24 cellular contexts compared by ENCODE assay signal in the genomic region with DNA sequence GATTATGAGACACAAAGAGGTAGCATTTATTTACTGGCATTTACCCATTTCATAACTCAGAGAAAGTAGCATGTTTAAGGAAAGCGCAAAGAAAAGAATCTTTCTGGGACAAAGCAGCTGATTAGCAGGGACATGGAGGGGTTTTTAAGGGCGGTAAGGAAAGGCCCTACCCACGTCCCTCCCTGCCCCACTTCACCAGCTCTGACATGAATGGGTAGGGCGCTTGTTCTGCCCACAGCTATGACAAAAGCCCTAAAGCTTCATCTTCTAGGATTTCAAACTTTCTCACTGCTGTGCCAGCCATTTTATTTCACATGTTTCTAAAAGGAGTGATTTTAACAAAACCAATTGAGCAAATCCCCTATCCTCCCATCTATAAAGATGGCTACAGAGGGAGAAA.
"Had no signal": no experiment of that assay in that cellular context is flagged by ENCODE, and none has a peak within 500 bp of the region (broad histone marks: within the 10 kb centered on the region; RNA-seq: fewer than 3 reads in every experiment).

No MANE protein-coding gene starts in this region.

- H3K36me3 Mint-ChIP-seq: activated naive CD8-positive, alpha-beta T cell; brain had no signal

- H3K4me1 ChIP-seq: SJCRH30 had no signal

- H3K27me3 ChIP-seq: MG63, SJCRH30 had no signal

- H3K27ac ChIP-seq: SJCRH30, WERI-Rb-1 had no signal

- H3K4me2 ChIP-seq: SK-N-SH had no signal

- H3K9me3 Mint-ChIP-seq: activated CD4-positive, alpha-beta memory T cell treated with anti-CD3 and anti-CD28 coated beads, Interleukin-2, amount 10 ng/mL, durations not matched to agents 7 days and 5 days; activated naive CD4-positive, alpha-beta T cell treated with anti-CD3 and anti-CD28 coated beads for 36 hours; activated T-helper 17 cell treated with anti-CD3 and anti-CD28 coated beads, Interleukin-2, amount 50 U/mL, for 72 hours had no signal

- H3K36me3 ChIP-seq: MG63, SJCRH30, WERI-Rb-1 had no signal

- H3K27ac Mint-ChIP-seq: activated CD4-positive, alpha-beta memory T cell treated with anti-CD3 and anti-CD28 coated beads, Interleukin-2, amount 10 ng/mL, durations not matched to agents 7 days and 5 days; activated CD4-positive, alpha-beta T cell treated with anti-CD3 and anti-CD28 coated beads for 36 hours; activated naive CD4-positive, alpha-beta T cell treated with anti-CD3 and anti-CD28 coated beads for 36 hours; activated naive CD8-positive, alpha-beta T cell; activated T-helper 17 cell treated with anti-CD3 and anti-CD28 coated beads, Interleukin-2, amount 50 U/mL, for 72 hours; brain had no signal

- DNase-seq: activated CD4-positive, alpha-beta memory T cell treated with anti-CD3 and anti-CD28 coated beads, Interleukin-2, amount 10 ng/mL, durations not matched to agents 7 days and 5 days; activated CD4-positive, alpha-beta T cell treated with anti-CD3 and anti-CD28 coated beads for 36 hours; activated CD4-positive, alpha-beta T cell treated with anti-CD3 and anti-CD28 coated beads, Interleukin-2, amount 50 U/mL, for 1 hour; activated gamma-delta T cell; activated naive CD4-positive, alpha-beta T cell treated with anti-CD3 and anti-CD28 coated beads for 36 hours; activated T-cell treated with anti-CD3 and anti-CD28 coated beads for 4 hours; activated T-cell treated with anti-CD3 and anti-CD28 coated beads, Interleukin-2, amount 50 U/mL, for 48 hours; amygdala; MG63; MV-4-11; NCI-H1092 treated with DMSO at 0.1 percent for 48 hours; NCI-H1436; NCI-H187 treated with DMSO at 0.1 percent for 48 hours; NCI-H2081 treated with DMSO at 0.1 percent for 48 hours; NCI-H446; NCI-H524; SJCRH30; SK-N-SH; T-helper 1 cell; WERI-Rb-1 had no signal

- H3K4me3 Mint-ChIP-seq: activated CD4-positive, alpha-beta memory T cell treated with anti-CD3 and anti-CD28 coated beads, Interleukin-2, amount 10 ng/mL, durations not matched to agents 7 days and 5 days; activated CD4-positive, alpha-beta T cell treated with anti-CD3 and anti-CD28 coated beads for 36 hours; activated naive CD4-positive, alpha-beta T cell treated with anti-CD3 and anti-CD28 coated beads for 36 hours; activated naive CD8-positive, alpha-beta T cell; activated T-helper 17 cell treated with anti-CD3 and anti-CD28 coated beads, Interleukin-2, amount 50 U/mL, for 72 hours; brain had no signal

- H3K9me3 ChIP-seq: MG63, SJCRH30, SK-N-SH had no signal

- FAIRE-seq: astrocyte had no signal

- H3K4me3 ChIP-seq: MG63, SJCRH30 had no signal

- H3K9ac ChIP-seq: SK-N-SH had no signal

- H3K27me3 Mint-ChIP-seq: activated CD4-positive, alpha-beta memory T cell treated with anti-CD3 and anti-CD28 coated beads, Interleukin-2, amount 10 ng/mL, durations not matched to agents 7 days and 5 days; activated CD4-positive, alpha-beta T cell treated with anti-CD3 and anti-CD28 coated beads for 36 hours; activated naive CD8-positive, alpha-beta T cell; activated T-helper 17 cell treated with anti-CD3 and anti-CD28 coated beads, Interleukin-2, amount 50 U/mL, for 72 hours; brain had no signal
